ENCODE assay signal across 8 cellular contexts in genomic region chr1:159891275-159892157, GRCh38. TPM values are rescaled to one million over a fixed set of nuclear protein-coding genes. Genes with fewer than 3 reads are reported as not detected.
DNase-seq lines count a peak whose midpoint lies in the region; ATAC-seq and TF ChIP-seq lines count a peak whose summit lies in the region.

No MANE protein-coding gene starts in this region.

- H3K9ac ChIP-seq in fibroblast of lung (ENCODE audit: insufficient read depth, low read length): no peak overlapping the region
- H3K9ac ChIP-seq in neural progenitor cell: no peak overlapping the region

- no peaks in the 10 kb centered on the region for H3K27me3 Mint-ChIP-seq in activated T-cell treated with anti-CD3 and anti-CD28 coated beads, Interleukin-2, amount 50 U/mL, for 4 hours (ENCODE audit: low read depth)
- no peaks in the 10 kb centered on the region for H3K27me3 Mint-ChIP-seq in neural progenitor cell (ENCODE audit: insufficient read depth, low read depth)
- peaks cover 8% of the 10 kb centered on the region for H3K27me3 Mint-ChIP-seq in stimulated activated naive CD8-positive, alpha-beta T cell treated with anti-CD3 and anti-CD28 coated beads, Interleukin-15, amount 100 ng/mL, for 72 hours

- no peak overlapping the region for H2AFZ ChIP-seq in fibroblast of lung (ENCODE audit: low read length)
- no peak overlapping the region for H2AFZ ChIP-seq in neural progenitor cell (replicated peaks)

- no peaks in the 10 kb centered on the region for H3K9me3 Mint-ChIP-seq in activated T-cell treated with anti-CD3 and anti-CD28 coated beads, Interleukin-2, amount 50 U/mL, for 4 hours
- no peaks in the 10 kb centered on the region for H3K9me3 Mint-ChIP-seq in neural progenitor cell
- no peaks in the 10 kb centered on the region for H3K9me3 Mint-ChIP-seq in stimulated activated naive CD8-positive, alpha-beta T cell treated with anti-CD3 and anti-CD28 coated beads, Interleukin-15, amount 100 ng/mL, for 72 hours

- no peak overlapping the region for H3K4me3 Mint-ChIP-seq in activated T-cell treated with anti-CD3 and anti-CD28 coated beads, Interleukin-2, amount 50 U/mL, for 4 hours
- no peak overlapping the region for H3K4me3 Mint-ChIP-seq in neural progenitor cell
- no peak overlapping the region for H3K4me3 Mint-ChIP-seq in stimulated activated naive CD8-positive, alpha-beta T cell treated with anti-CD3 and anti-CD28 coated beads, Interleukin-15, amount 100 ng/mL, for 72 hours

- no peaks in the 10 kb centered on the region for H4K20me1 ChIP-seq in fibroblast of lung (ENCODE audit: control insufficient read depth, extremely low read depth, insufficient read depth, low read length)
- no peaks in the 10 kb centered on the region for H4K20me1 ChIP-seq in neural progenitor cell (ENCODE audit: low read depth)

- H3K27ac ChIP-seq in Peyer's patch: no peak overlapping the region
- H3K27ac ChIP-seq in fibroblast of lung (ENCODE audit: insufficient read depth, low read length): no peak overlapping the region
- no peak overlapping the region for H3K27ac ChIP-seq in neural progenitor cell

- no peaks in the 10 kb centered on the region for H3K36me3 Mint-ChIP-seq in activated T-cell treated with anti-CD3 and anti-CD28 coated beads, Interleukin-2, amount 50 U/mL, for 4 hours (ENCODE audit: insufficient read depth)
- no peaks in the 10 kb centered on the region for H3K36me3 Mint-ChIP-seq in neural progenitor cell

- H3K4me1 ChIP-seq in Peyer's patch (peaks cover 0 to 10% (median 4%) of the 10 kb centered on the region in 4 donors), fibroblast of lung (ENCODE audit: control insufficient read depth, extremely low read depth, insufficient read depth, low read length) (peaks cover 10% of the 10 kb centered on the region), neural progenitor cell (no peaks in the 10 kb centered on the region)

- H3K4me3 ChIP-seq in Peyer's patch: no peak overlapping the region
- no peak overlapping the region for H3K4me3 ChIP-seq in fibroblast of lung (replicated peaks in 1 of 4; ENCODE audit: control extremely low read depth in 1 of 4, insufficient read depth in 1 of 4, low read depth in 3 of 4, low read length in 4 of 4)
- no peak overlapping the region for H3K4me3 ChIP-seq in neural progenitor cell

- peaks cover 11% of the 10 kb centered on the region for H3F3A ChIP-seq in neural progenitor cell (ENCODE audit: low read depth)

- no peak overlapping the region for H3K27ac Mint-ChIP-seq in neural progenitor cell
- H3K27ac Mint-ChIP-seq in stimulated activated naive CD8-positive, alpha-beta T cell treated with anti-CD3 and anti-CD28 coated beads, Interleukin-15, amount 100 ng/mL, for 72 hours: no peak overlapping the region

- H3K27me3 ChIP-seq in Peyer's patch: no peaks in the 10 kb centered on the region
- no peaks in the 10 kb centered on the region for H3K27me3 ChIP-seq in fibroblast of lung (ENCODE audit: control insufficient read depth, insufficient read depth, low read length)
- no peaks in the 10 kb centered on the region for H3K27me3 ChIP-seq in neural progenitor cell

- DNase-seq in D341Med (ENCODE audit: low spot score) (peak; percentile 89), Kasumi-1 (lab: John Stamatoyannopoulos, UW) (peak; percentile 54 to 64), Peyer's patch (peak; percentile 79 to 93 (median 89)), fibroblast of lung (ENCODE audit: low read depth in 2 of 2) (peak; percentile 86 to 91), neural progenitor cell (ENCODE audit: low spot score) (peak; percentile 88)
- DNase-seq in activated T-cell treated with anti-CD3 and anti-CD28 coated beads, Interleukin-2, amount 50 U/mL, for 4 hours: peak; percentile 59
- peak; percentile 72 to 83 for DNase-seq in stimulated activated naive CD8-positive, alpha-beta T cell treated with anti-CD3 and anti-CD28 coated beads, Interleukin-15, amount 100 ng/mL, for 72 hours

- TF ChIP-seq POLR2A in Peyer's patch (IDR thresholded peaks at IDR 0.05): no peak

- no peaks in the 10 kb centered on the region for H3K79me2 ChIP-seq in fibroblast of lung (ENCODE audit: control insufficient read depth, insufficient read depth, low read length)
- H3K79me2 ChIP-seq in neural progenitor cell (ENCODE audit: low read depth): no peaks in the 10 kb centered on the region

- H3K36me3 ChIP-seq in Peyer's patch (no peaks in the 10 kb centered on the region), fibroblast of lung (ENCODE audit: control insufficient read depth, insufficient read depth, low read length) (no peaks in the 10 kb centered on the region), neural progenitor cell (no peaks in the 10 kb centered on the region)

- TF ChIP-seq CTCF in Peyer's patch (IDR thresholded peaks at IDR 0.05) (peak; percentile 82 to 100 (median 96)), fibroblast of lung (conservative IDR thresholded peaks at IDR 0.05 in 1 of 2, IDR thresholded peaks at IDR 0.05 in 1 of 2; ENCODE audit: low read depth in 1 of 2, low read length in 2 of 2) (peak; percentile 97 to 100), neural progenitor cell (IDR thresholded peaks at IDR 0.05) (peak; percentile 96)

- H3K4me1 Mint-ChIP-seq in activated T-cell treated with anti-CD3 and anti-CD28 coated beads, Interleukin-2, amount 50 U/mL, for 4 hours (ENCODE audit: low read depth): peaks cover 13% of the 10 kb centered on the region
- peaks cover 8% of the 10 kb centered on the region for H3K4me1 Mint-ChIP-seq in neural progenitor cell
- peaks cover 20% of the 10 kb centered on the region for H3K4me1 Mint-ChIP-seq in stimulated activated naive CD8-positive, alpha-beta T cell treated with anti-CD3 and anti-CD28 coated beads, Interleukin-15, amount 100 ng/mL, for 72 hours

- H3K4me2 ChIP-seq in fibroblast of lung (ENCODE audit: extremely low read depth, insufficient read depth, low read length) (no peak overlapping the region), neural progenitor cell (no peak overlapping the region)

- H3K9me3 ChIP-seq in Peyer's patch (no peaks in the 10 kb centered on the region), fibroblast of lung (ENCODE audit: control insufficient read depth, insufficient read depth, low read depth, low read length) (no peaks in the 10 kb centered on the region), neural progenitor cell (ENCODE audit: low read depth) (no peaks in the 10 kb centered on the region)

- peak; percentile 62 for ATAC-seq in GM21528 (IDR thresholded peaks at IDR 0.05; ENCODE audit: low FRiP score, unreplicated experiment)
- peak; percentile 94 to 98 for ATAC-seq in activated T-cell treated with anti-CD3 and anti-CD28 coated beads, Interleukin-2, amount 50 U/mL, for 4 hours
- ATAC-seq in stimulated activated naive CD8-positive, alpha-beta T cell treated with anti-CD3 and anti-CD28 coated beads, Interleukin-15, amount 100 ng/mL, for 72 hours: peak; percentile 98

RNA-seq across cellular contexts. Expression of gene CFAP45, which starts 8.4 kb away (rescaled TPM):
- total RNA-seq in Peyer's patch (1 to 10 TPM in 1 of 4 donors, not detected in 3; 2.5 TPM), fibroblast of lung (0.51 and 1.5 TPM in 2 replicates), neural progenitor cell (ENCODE audit: low replicate concordance) (not detected in 2 replicates)
- 1 to 10 TPM in 1 of 3 donors, under 1 TPM in 2; 0.82 to 1.2 (median 0.82) TPM for total RNA-seq in activated T-cell treated with anti-CD3 and anti-CD28 coated beads, Interleukin-2, amount 50 U/mL, for 4 hours
- 1.1 and 1.2 TPM in 2 replicates for polyA plus RNA-seq in fibroblast of lung
- polyA plus RNA-seq in fibroblast of lung (2012): 0.95 and 1.6 TPM in 2 replicates
- polyA minus RNA-seq in fibroblast of lung (ENCODE audit: low replicate concordance): not detected in 2 replicates

RNA-seq across cellular contexts. Expression of gene VSIG8, which starts 29.1 kb away (rescaled TPM):
- total RNA-seq in Peyer's patch (under 1 TPM in 1 of 4 donors, not detected in 3; 0.85 TPM), fibroblast of lung (under 0.01 TPM in 2 replicates), neural progenitor cell (ENCODE audit: low replicate concordance) (not detected in 2 replicates)
- not detected for total RNA-seq in activated T-cell treated with anti-CD3 and anti-CD28 coated beads, Interleukin-2, amount 50 U/mL, for 4 hours
- not detected in 2 replicates for polyA plus RNA-seq in fibroblast of lung
- polyA plus RNA-seq in fibroblast of lung (2012): not detected in 2 replicates
- polyA minus RNA-seq in fibroblast of lung (ENCODE audit: low replicate concordance): not detected in 2 replicates

RNA-seq across cellular contexts. Expression of gene TAGLN2, which starts 33.8 kb away (rescaled TPM):
- total RNA-seq in Peyer's patch (100 to 1,000 TPM; 120 to 304 (median 177) TPM), fibroblast of lung (220 and 300 TPM in 2 replicates), neural progenitor cell (ENCODE audit: low replicate concordance) (3.9 and 12.1 TPM in 2 replicates)
- 100 to 1,000 TPM; 338 to 362 (median 353) TPM for total RNA-seq in activated T-cell treated with anti-CD3 and anti-CD28 coated beads, Interleukin-2, amount 50 U/mL, for 4 hours
- 718 and 768 TPM in 2 replicates for polyA plus RNA-seq in fibroblast of lung
- polyA plus RNA-seq in fibroblast of lung (2012): 846 and 900 TPM in 2 replicates
- polyA minus RNA-seq in fibroblast of lung (ENCODE audit: low replicate concordance): 726 and 765 TPM in 2 replicates

RNA-seq across cellular contexts. Expression of gene IGSF9, which starts 53.9 kb away (rescaled TPM):
- 100 to 1,000 TPM in 1 of 4 donors, 10 to 100 TPM in 2, 1 to 10 TPM in 1; 5.8 to 169 (median 40.6) TPM for total RNA-seq in Peyer's patch
- under 1 TPM; 0.11 to 0.20 (median 0.16) TPM for total RNA-seq in activated T-cell treated with anti-CD3 and anti-CD28 coated beads, Interleukin-2, amount 50 U/mL, for 4 hours
- under 0.01 TPM in 2 replicates for total RNA-seq in fibroblast of lung
- polyA plus RNA-seq in fibroblast of lung: not detected in 2 replicates
- not detected in 2 replicates for polyA plus RNA-seq in fibroblast of lung (2012)
- polyA minus RNA-seq in fibroblast of lung (ENCODE audit: low replicate concordance): not detected in 2 replicates
- 3.3 and 9.1 TPM in 2 replicates for total RNA-seq in neural progenitor cell (ENCODE audit: low replicate concordance)
